In genomic region chr9:33401789-33402188, GRCh38 we compare ENCODE assay signal across 12 cellular contexts. TPM values are rescaled to one million over a fixed set of nuclear protein-coding genes. Genes with fewer than 3 reads are reported as not detected.
A peak's percentile ranks its signal among the peaks of the same experiment; 100 is the strongest.
DNase-seq lines count a peak whose midpoint lies in the region; ATAC-seq and TF ChIP-seq lines count a peak whose summit lies in the region.
"Not testable (repeated sequence)": the region's sequence is repeated elsewhere in the genome, so short reads cannot be mapped to it uniquely, and the experiment has no call there.
"Had no signal": no experiment of that assay in that cellular context is flagged by ENCODE, and none has a peak within 500 bp of the region (broad histone marks: within the 10 kb centered on the region; RNA-seq: fewer than 3 reads in every experiment).

No MANE protein-coding gene starts in this region.

- H3K27me3 Mint-ChIP-seq in nephron progenitor cell (ENCODE audit: low read depth, poor library complexity): peaks cover 23% of the 10 kb centered on the region

- H3K4me1 ChIP-seq in breast epithelium, sigmoid colon: not testable (repeated sequence)
- H3K4me1 ChIP-seq in cardiac muscle cell (ENCODE audit: low read depth): peaks cover 20% of the 10 kb centered on the region
- peaks cover 0 to 57% of the 10 kb centered on the region in 2 donors for H3K4me1 ChIP-seq in right atrium auricular region
- peaks cover 4 to 66% (median 63%) of the 10 kb centered on the region in 5 donors for H3K4me1 ChIP-seq in subcutaneous abdominal adipose tissue (ENCODE audit: control insufficient read depth in 5 of 5, insufficient read depth in 5 of 5, low read length in 5 of 5)

- not testable (repeated sequence) for H3K27me3 ChIP-seq in breast epithelium; cardiac muscle cell; right atrium auricular region; sigmoid colon; subcutaneous abdominal adipose tissue (ENCODE audit: control insufficient read depth in 5 of 5, insufficient read depth in 4 of 5, low read length in 5 of 5)

- not testable (repeated sequence) for ATAC-seq in activated naive CD4-positive, alpha-beta T cell treated with anti-CD3 and anti-CD28 coated beads, Interleukin-2, amount 50 U/mL, for 72 hours

- not testable (repeated sequence) for H3K36me3 Mint-ChIP-seq in activated naive CD4-positive, alpha-beta T cell treated with anti-CD3 and anti-CD28 coated beads, Interleukin-2, amount 50 U/mL, for 72 hours; nephron progenitor cell (ENCODE audit: low read depth)

- H3K9me3 ChIP-seq in breast epithelium; cardiac muscle cell (ENCODE audit: low read depth); right atrium auricular region; sigmoid colon; subcutaneous abdominal adipose tissue (ENCODE audit: control insufficient read depth in 5 of 5, low read length in 5 of 5): not testable (repeated sequence)

- H3K36me3 ChIP-seq in breast epithelium; cardiac muscle cell; right atrium auricular region; sigmoid colon; subcutaneous abdominal adipose tissue (ENCODE audit: control insufficient read depth in 5 of 5, insufficient read depth in 5 of 5, low read length in 5 of 5): not testable (repeated sequence)

- H3K4me3 ChIP-seq in breast epithelium (peak overlapping the region in 2 of 3 donors; percentile 15 to 50), right atrium auricular region (peak overlapping the region; percentile 41 to 49), subcutaneous abdominal adipose tissue (ENCODE audit: low read depth in 1 of 5, low read length in 5 of 5) (peak overlapping the region; percentile 73 to 93 (median 78))
- H3K4me3 ChIP-seq in cardiac muscle cell, sigmoid colon: not testable (repeated sequence)

- not testable (repeated sequence) for H3K4me3 Mint-ChIP-seq in nephron progenitor cell

- not testable (repeated sequence) for TF ChIP-seq EP300 in sigmoid colon (IDR thresholded peaks at IDR 0.05)

- WGBS in sigmoid colon, 2 donors: 82 to 88% methylated on average over 9 to 10 of the region's 10 CpGs

- TF ChIP-seq CTCF in breast epithelium (IDR thresholded peaks at IDR 0.05); cardiac muscle cell (IDR thresholded peaks at IDR 0.05; ENCODE audit: low read depth, low read length); right atrium auricular region (IDR thresholded peaks at IDR 0.05); nephron progenitor cell (IDR thresholded peaks at IDR 0.05); sigmoid colon (IDR thresholded peaks at IDR 0.05): not testable (repeated sequence)

- not testable (repeated sequence) for DNase-seq in activated naive CD4-positive, alpha-beta T cell treated with anti-CD3 and anti-CD28 coated beads, Interleukin-2, amount 50 U/mL, for 72 hours (ENCODE audit: low spot score in 2 of 2); breast epithelium (ENCODE audit: low spot score in 2 of 2); cardiac muscle cell (ENCODE audit: low read depth in 1 of 2, low spot score in 1 of 2); right atrium auricular region (ENCODE audit: low spot score); nephron progenitor cell
- DNase-seq in sigmoid colon: peak; percentile 34

- intact Hi-C loops in breast epithelium (cut with DNase I; ENCODE audit: low total_unique reads); sigmoid colon (cut with DNase I): not testable (repeated sequence)

- not testable (repeated sequence) for TF ChIP-seq POLR2A in breast epithelium (IDR thresholded peaks at IDR 0.05); sigmoid colon (IDR thresholded peaks at IDR 0.05)

- peaks cover 49% of the 10 kb centered on the region for H3K4me1 Mint-ChIP-seq in nephron progenitor cell

- peak overlapping the region; percentile 44 to 50 for H3K27ac Mint-ChIP-seq in activated naive CD4-positive, alpha-beta T cell treated with anti-CD3 and anti-CD28 coated beads, Interleukin-2, amount 50 U/mL, for 72 hours
- peak overlapping the region; percentile 44 for H3K27ac Mint-ChIP-seq in nephron progenitor cell

- not testable (repeated sequence) for H3K9me3 Mint-ChIP-seq in activated naive CD4-positive, alpha-beta T cell treated with anti-CD3 and anti-CD28 coated beads, Interleukin-2, amount 50 U/mL, for 72 hours; nephron progenitor cell

- H3K27ac ChIP-seq in breast epithelium (peak overlapping the region in 1 of 2 donors; percentile 82), cardiac muscle cell (peak overlapping the region; percentile 83), right atrium auricular region (peak overlapping the region; percentile 85 to 86), subcutaneous abdominal adipose tissue (ENCODE audit: low read depth, low read length) (peak overlapping the region; percentile 93)
- not testable (repeated sequence) for H3K27ac ChIP-seq in sigmoid colon

- H3K9ac ChIP-seq in subcutaneous abdominal adipose tissue (ENCODE audit: low read length in 5 of 5): peak overlapping the region; percentile 66 to 91 (median 77)

RNA-seq across cellular contexts. Expression of gene AQP7, which starts 0.6 kb away (rescaled TPM):
- under 1 TPM in 1 of 2 donors, not detected in 1; 0.29 TPM for total RNA-seq in activated naive CD4-positive, alpha-beta T cell treated with anti-CD3 and anti-CD28 coated beads, Interleukin-2, amount 50 U/mL, for 72 hours
- total RNA-seq in breast epithelium: 100 to 1,000 TPM in 1 of 3 donors, 10 to 100 TPM in 2; 29.3 to 193 (median 38.3) TPM
- 3.8 and 5.5 TPM in 2 replicates for total RNA-seq in cardiac muscle cell
- 4.2 and 4.5 TPM in 2 replicates for polyA plus RNA-seq in cardiac muscle cell
- total RNA-seq in right atrium auricular region: 10 to 100 TPM; 58.4 to 74.9 TPM
- 1 to 10 TPM in 2 of 4 donors, under 1 TPM in 1, not detected in 1; 0.33 to 8.6 (median 2.8) TPM for total RNA-seq in sigmoid colon
- 10 to 100 TPM in 1 of 3 donors, 1 to 10 TPM in 2; 2.4 to 14.6 (median 8.6) TPM for polyA plus RNA-seq in sigmoid colon
- total RNA-seq: A673, Daoy, GM23248, H4 had no signal
- polyA plus RNA-seq: CD14-positive monocyte, GM23248 had no signal

RNA-seq across cellular contexts. Expression of gene AQP3, which starts 45.6 kb away (rescaled TPM):
- 10 to 100 TPM in 1 of 2 donors, 1 to 10 TPM in 1; 3.8 to 36.8 TPM for total RNA-seq in activated naive CD4-positive, alpha-beta T cell treated with anti-CD3 and anti-CD28 coated beads, Interleukin-2, amount 50 U/mL, for 72 hours
- 10 to 100 TPM; 19.0 to 47.9 (median 45.1) TPM for total RNA-seq in breast epithelium
- total RNA-seq in cardiac muscle cell: 6.8 and 6.9 TPM in 2 replicates
- 7.2 and 9.0 TPM in 2 replicates for polyA plus RNA-seq in cardiac muscle cell
- total RNA-seq in right atrium auricular region: 100 to 1,000 TPM in 1 of 2 donors, 10 to 100 TPM in 1; 14.3 to 116 TPM
- 1 to 10 TPM; 3.0 to 6.9 (median 4.5) TPM for total RNA-seq in sigmoid colon
- polyA plus RNA-seq in sigmoid colon: 10 to 100 TPM in 1 of 3 donors, 1 to 10 TPM in 2; 1.6 to 13.6 (median 1.8) TPM
- total RNA-seq: GM23248 had no signal
